Comparison of ENCODE assay signal across 22 cellular contexts in the genomic region with DNA sequence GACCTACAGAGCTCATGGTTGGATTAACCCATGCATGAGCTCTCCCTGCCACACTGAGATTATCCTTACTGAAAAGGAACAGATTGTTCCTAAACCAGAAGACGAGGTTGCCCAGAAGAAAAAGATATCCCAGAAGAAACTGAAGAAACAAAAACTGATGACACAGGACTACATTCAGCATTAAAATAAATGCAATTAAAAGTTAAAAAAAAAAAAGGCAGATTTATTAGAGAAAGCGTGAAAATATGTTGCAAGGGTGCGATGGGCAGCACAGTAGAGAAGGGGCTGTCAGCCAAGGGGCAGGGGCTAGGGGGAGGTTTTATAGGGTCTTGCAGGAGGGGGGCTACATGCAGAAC. TPM values are rescaled to one million over a fixed set of nuclear protein-coding genes. Genes with fewer than 3 reads are reported as not detected.
DNase-seq lines count a peak whose midpoint lies in the region; TF ChIP-seq lines count a peak whose summit lies in the region.
"Had no signal": no experiment of that assay in that cellular context is flagged by ENCODE, and none has a peak within 500 bp of the region (broad histone marks: within the 10 kb centered on the region; RNA-seq: fewer than 3 reads in every experiment).

No MANE protein-coding gene starts in this region.

- no peaks in the 10 kb centered on the region for H3K4me1 ChIP-seq in CD8-positive, alpha-beta memory T cell (ENCODE audit: insufficient read depth, low read length)
- H3K4me1 ChIP-seq in testis = peaks cover 11% of the 10 kb centered on the region
- H3K4me1 ChIP-seq: BE2C had no signal

- no peaks in the 10 kb centered on the region for H3K4me1 Mint-ChIP-seq in CD8-positive, alpha-beta memory T cell
- H3K4me1 Mint-ChIP-seq in endothelial cell (ENCODE audit: unreplicated experiment) = peaks cover 8% of the 10 kb centered on the region
- no peaks in the 10 kb centered on the region for H3K4me1 Mint-ChIP-seq in Calu3 (ENCODE audit: low read depth, unreplicated experiment)
- H3K4me1 Mint-ChIP-seq: H9 had no signal

- POLR2A ChIA-PET in CD8-positive, alpha-beta memory T cell (lab: Charles Lee) = no interaction called here

- DNase-seq in CD8-positive, alpha-beta memory T cell = no peak
- no peak for DNase-seq in endothelial cell (ENCODE audit: low spot score)
- no peak for DNase-seq in testis
- DNase-seq in Calu3 = no peak
- no peak for DNase-seq in KBM-7
- DNase-seq in SKM-1 (lab: John Stamatoyannopoulos, UW; ENCODE audit: unreplicated experiment) = no peak
- DNase-seq: 8988T; ACHN; AML-193; BE2C; CD4-positive, alpha-beta T cell; COR-L47; DMS 273 treated with DMSO at 0.1 percent for 48 hours; DMS79; EL; GM23248; H9 had no signal

- no peaks in the 10 kb centered on the region for H3K9me3 ChIP-seq in CD8-positive, alpha-beta memory T cell (ENCODE audit: low read length)
- H3K9me3 ChIP-seq in KOPT-K1 (ENCODE audit: insufficient read depth, low read length, poor library complexity, severe bottlenecking) (no peaks in the 10 kb centered on the region), testis (no peaks in the 10 kb centered on the region)
- H3K9me3 ChIP-seq: A549, BE2C had no signal

- 71 to 73% methylated on average over 3 of the region's 3 CpGs for WGBS in testis, 2 donors

- no peaks in the 10 kb centered on the region for H3K36me3 Mint-ChIP-seq in CD8-positive, alpha-beta memory T cell
- no peaks in the 10 kb centered on the region for H3K36me3 Mint-ChIP-seq in endothelial cell (ENCODE audit: low read depth, unreplicated experiment)
- H3K36me3 Mint-ChIP-seq in Calu3 (ENCODE audit: insufficient read depth, unreplicated experiment) = no peaks in the 10 kb centered on the region
- H3K36me3 Mint-ChIP-seq: CD14-positive monocyte had no signal

- H3K4me3 Mint-ChIP-seq in CD8-positive, alpha-beta memory T cell = no peak overlapping the region
- H3K4me3 Mint-ChIP-seq in endothelial cell (ENCODE audit: unreplicated experiment) = no peak overlapping the region
- H3K4me3 Mint-ChIP-seq in Calu3 (ENCODE audit: low read depth, unreplicated experiment) = no peak overlapping the region
- H3K4me3 Mint-ChIP-seq: CD14-positive monocyte; CD4-positive, alpha-beta T cell; H9 had no signal

- TF ChIP-seq CTCF in endothelial cell (IDR thresholded peaks at IDR 0.05; ENCODE audit: unreplicated experiment) (no peak), testis (IDR thresholded peaks at IDR 0.05) (no peak), Calu3 (IDR thresholded peaks at IDR 0.05; ENCODE audit: unreplicated experiment) (no peak)

- H3K27ac Mint-ChIP-seq in CD8-positive, alpha-beta memory T cell = no peak overlapping the region
- H3K27ac Mint-ChIP-seq in endothelial cell (ENCODE audit: unreplicated experiment) (peak overlapping the region; percentile 77), Calu3 (ENCODE audit: unreplicated experiment) (no peak overlapping the region)
- H3K27ac Mint-ChIP-seq: CD14-positive monocyte; CD4-positive, alpha-beta T cell; H9 had no signal

- in situ Hi-C loops in KBM-7 (cut with MboI; ENCODE audit: low pct_unique_long_range_greater_than_20kb, low sequenced_read_pairs) = no loop called here

- CTCF ChIA-PET in CD8-positive, alpha-beta memory T cell (lab: Charles Lee) = no interaction called here
- CTCF ChIA-PET in Calu3 (lab: Charles Lee) = no interaction called here

- no peaks in the 10 kb centered on the region for H3K36me3 ChIP-seq in CD8-positive, alpha-beta memory T cell (ENCODE audit: insufficient read depth, low read length)
- H3K36me3 ChIP-seq in KOPT-K1 (ENCODE audit: insufficient read depth, low read length) (no peaks in the 10 kb centered on the region), testis (ENCODE audit: low read depth, missing control alignments) (no peaks in the 10 kb centered on the region)
- H3K36me3 ChIP-seq: BE2C; BLaER1 treated with 17β-estradiol and CSF1 and Interleukin-3, amounts not matched to agents 10 nM and 100 nM had no signal

- no peaks in the 10 kb centered on the region for H3K27me3 ChIP-seq in CD8-positive, alpha-beta memory T cell (ENCODE audit: insufficient read depth, low read length, poor library complexity, severe bottlenecking)
- no peaks in the 10 kb centered on the region for H3K27me3 ChIP-seq in testis
- H3K27me3 ChIP-seq: BE2C; BLaER1 treated with 17β-estradiol and CSF1 and Interleukin-3, amounts not matched to agents 10 nM and 100 nM had no signal

- BruUV-seq in Calu3 (replicated peaks; lab: Mats Ljungman, UMichigan) = no TSS peak

- TF ChIP-seq POLR2A in testis (IDR thresholded peaks at IDR 0.05) = no peak

- peaks cover 6 to 13% of the 10 kb centered on the region in 2 donors for H3K27me3 Mint-ChIP-seq in CD8-positive, alpha-beta memory T cell
- no peaks in the 10 kb centered on the region for H3K27me3 Mint-ChIP-seq in endothelial cell (ENCODE audit: unreplicated experiment)
- H3K27me3 Mint-ChIP-seq in Calu3 (ENCODE audit: unreplicated experiment) = peaks cover 29% of the 10 kb centered on the region
- H3K27me3 Mint-ChIP-seq: CD4-positive, alpha-beta T cell had no signal

- peaks cover 0 to 5% (median 0%) of the 10 kb centered on the region in 5 donors for H3K9me3 Mint-ChIP-seq in CD8-positive, alpha-beta memory T cell
- no peaks in the 10 kb centered on the region for H3K9me3 Mint-ChIP-seq in endothelial cell (ENCODE audit: unreplicated experiment)
- no peaks in the 10 kb centered on the region for H3K9me3 Mint-ChIP-seq in Calu3 (ENCODE audit: low read depth, unreplicated experiment)
- H3K9me3 Mint-ChIP-seq: CD4-positive, alpha-beta T cell; H9 had no signal

- H3K27ac ChIP-seq in CD8-positive, alpha-beta memory T cell (ENCODE audit: low read depth, low read length) = peak overlapping the region; percentile 72
- H3K27ac ChIP-seq in KOPT-K1 (ENCODE audit: low read depth, low read length, poor library complexity, severe bottlenecking) (peak overlapping the region; percentile 96), testis (peak overlapping the region; percentile 71 to 74)
- H3K27ac ChIP-seq: A549; BLaER1 treated with 17β-estradiol and CSF1 and Interleukin-3, amounts not matched to agents 10 nM and 100 nM; GM23248 had no signal

- no peak overlapping the region for H3K4me3 ChIP-seq in CD8-positive, alpha-beta memory T cell (ENCODE audit: low read length)
- no peak overlapping the region for H3K4me3 ChIP-seq in testis
- H3K4me3 ChIP-seq: A549; BLaER1 treated with 17β-estradiol and CSF1 and Interleukin-3, amounts not matched to agents 10 nM and 100 nM; GM12878; GM23248 had no signal

- intact Hi-C loops in testis (cut with DNase I; ENCODE audit: low total_unique reads) = no loop called here
- intact Hi-C loops in Calu3 (cut with micrococcal nuclease; ENCODE audit: unreplicated experiment) = no loop called here

RNA-seq across cellular contexts. Expression of gene BPTF, which starts 40.2 kb away (rescaled TPM):
- total RNA-seq in CD8-positive, alpha-beta memory T cell = 10 to 100 TPM; 78.8 to 82.4 TPM
- 25.1 TPM for polyA plus RNA-seq in CD8-positive, alpha-beta memory T cell
- total RNA-seq in endothelial cell (ENCODE audit: unreplicated experiment) (115 TPM), testis (100 to 1,000 TPM; 198 to 208 TPM), Calu3 (2022) (66.8 and 67.6 TPM in 2 replicates)
- 37.3 TPM for polyA plus RNA-seq in testis (ENCODE audit: insufficient read depth, low read depth, low replicate concordance)
